17 cellular contexts compared by ENCODE assay signal in the genomic region with DNA sequence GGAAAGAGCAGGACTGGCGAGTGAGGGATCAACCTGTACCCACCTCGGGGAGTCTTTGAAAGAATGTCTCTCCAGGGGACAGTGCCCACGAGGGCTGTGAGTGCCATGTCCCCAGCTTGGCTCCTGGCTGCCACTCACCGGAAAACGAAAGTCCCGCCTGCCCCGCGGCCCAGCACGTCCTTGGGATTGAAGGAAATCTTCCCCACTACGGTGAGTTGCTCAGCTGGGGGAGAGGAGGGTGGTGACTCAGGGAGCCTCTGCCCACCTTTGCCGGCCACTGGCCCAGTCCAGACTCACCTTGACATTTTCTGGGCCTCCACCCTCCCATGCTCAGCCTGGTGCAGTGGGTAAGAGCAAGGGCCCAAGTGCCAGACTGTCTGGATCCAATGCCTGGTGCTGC. TPM values are rescaled to one million over a fixed set of nuclear protein-coding genes. Genes with fewer than 3 reads are reported as not detected.
DNase-seq lines count a peak whose midpoint lies in the region; ATAC-seq and TF ChIP-seq lines count a peak whose summit lies in the region.
"Had no signal": no experiment of that assay in that cellular context is flagged by ENCODE, and none has a peak within 500 bp of the region (broad histone marks: within the 10 kb centered on the region; RNA-seq: fewer than 3 reads in every experiment).

No MANE protein-coding gene starts in this region.

- H3K27me3 Mint-ChIP-seq in nephron progenitor cell (ENCODE audit: low read depth, poor library complexity) = peaks cover 3% of the 10 kb centered on the region

- H3K9me3 ChIP-seq in right atrium auricular region = no peaks in the 10 kb centered on the region

- no peaks in the 10 kb centered on the region for H3K9me3 Mint-ChIP-seq in nephron progenitor cell
- H3K9me3 Mint-ChIP-seq: CD14-positive monocyte had no signal

- peaks cover 5% of the 10 kb centered on the region for H3K36me3 ChIP-seq in right atrium auricular region

- H3K36me3 Mint-ChIP-seq in nephron progenitor cell (ENCODE audit: low read depth) = no peaks in the 10 kb centered on the region

- peak; percentile 49 for DNase-seq in Right ventricle myocardium inferior (ENCODE audit: missing footprints)
- no peak for DNase-seq in right atrium auricular region (ENCODE audit: low spot score)
- no peak for DNase-seq in nephron progenitor cell
- DNase-seq: 8988T, DMS79, NCI-H1417, NCI-H187, NCI-H2107, NCI-H510A, NCI-H748 treated with DMSO at 0.1 percent for 48 hours, PC-3, RPMI8226, SIG-M5 had no signal

- H3K4me1 ChIP-seq in right atrium auricular region = peaks cover 0 to 6% of the 10 kb centered on the region in 2 donors

- no peak overlapping the region for H3K27ac ChIP-seq in right atrium auricular region

- no peak overlapping the region for H3K27ac Mint-ChIP-seq in nephron progenitor cell

- no peaks in the 10 kb centered on the region for H3K27me3 ChIP-seq in right atrium auricular region

- intact Hi-C loops in Right ventricle myocardium inferior (cut with DNase I) = no loop called here

- H3K4me1 Mint-ChIP-seq in nephron progenitor cell = peaks cover 22% of the 10 kb centered on the region

- no peak overlapping the region for H3K4me3 ChIP-seq in right atrium auricular region

- no peak for ATAC-seq in Right ventricle myocardium inferior
- no peak for ATAC-seq in HG03460 (IDR thresholded peaks at IDR 0.05; ENCODE audit: unreplicated experiment)
- ATAC-seq: PC-3, SK-N-SH treated with all-trans-retinoic acid at 6 μM for 48 hours had no signal

- no peak for TF ChIP-seq CTCF in right atrium auricular region (IDR thresholded peaks at IDR 0.05)
- no peak for TF ChIP-seq CTCF in nephron progenitor cell (IDR thresholded peaks at IDR 0.05)

- H3K4me3 Mint-ChIP-seq in nephron progenitor cell = peak overlapping the region; percentile 23

RNA-seq across cellular contexts. Expression of a gene that starts 17.1 kb away (rescaled TPM):
- 1.2 TPM for total RNA-seq in Right ventricle myocardium inferior
- total RNA-seq in right atrium auricular region = 1 to 10 TPM in 1 of 2 donors, under 1 TPM in 1; 0.71 to 3.3 TPM

RNA-seq across cellular contexts. Expression of a gene that starts 17.3 kb away (rescaled TPM):
- not detected for total RNA-seq in Right ventricle myocardium inferior
- total RNA-seq in right atrium auricular region = not detected
- total RNA-seq: M059J, PC-3 had no signal

RNA-seq across cellular contexts. Expression of a gene that starts 54.5 kb away (rescaled TPM):
- 38.2 TPM for total RNA-seq in Right ventricle myocardium inferior
- 10 to 100 TPM; 22.3 to 25.7 TPM for total RNA-seq in right atrium auricular region

RNA-seq across cellular contexts. Expression of a gene that starts 54.6 kb away (rescaled TPM):
- total RNA-seq in Right ventricle myocardium inferior (4.9 TPM), right atrium auricular region (1 to 10 TPM; 4.7 TPM)

RNA-seq across cellular contexts. Expression of a gene that starts 59.1 kb away (rescaled TPM):
- not detected for total RNA-seq in Right ventricle myocardium inferior
- not detected for total RNA-seq in right atrium auricular region
- total RNA-seq: M059J, PC-3 had no signal
